1 cellular context compared by ENCODE assay signal in genomic region chr2:11680181-11680900, GRCh38.
A peak's percentile ranks its signal among the peaks of the same experiment; 100 is the strongest.
TF ChIP-seq lines count a peak whose summit lies in the region.

No MANE protein-coding gene starts in this region.

TF ChIP-seq in HepG2, 621 proteins besides CTCF, POLR2A, EP300 and RAD21 (continued from another document and continues in another):
- TF ChIP-seq ARID5B (CRISPR knock-in tag; IDR thresholded peaks at IDR 0.05) (peak; percentile 87), HNRNPL (IDR thresholded peaks at IDR 0.05; ENCODE audit: low read depth, low read length) (peak; percentile 64; the same call in 1 of the 2 replicates), TFAP4 (IDR thresholded peaks at IDR 0.05; ENCODE audit: borderline replicate concordance, low read depth) (peak; percentile 88; the same call in 1 of the 2 replicates), HDAC1 (CRISPR knock-in tag; IDR thresholded peaks at IDR 0.05) (peak; percentile 90), NCOR1 (IDR thresholded peaks at IDR 0.05; ENCODE audit: borderline replicate concordance, low read length) (0 out of 2 replicates have a peak, but pooled peaks have one; percentile 10), PTBP1 (IDR thresholded peaks at IDR 0.05; ENCODE audit: low read depth, low read length, poor library complexity, severe bottlenecking) (no peak), KDM5B (CRISPR knock-in tag; IDR thresholded peaks at IDR 0.05; ENCODE audit: borderline replicate concordance) (0 out of 2 replicates have a peak, but pooled peaks have one; percentile 29), ZNF660 (CRISPR knock-in tag; IDR thresholded peaks at IDR 0.05; ENCODE audit: borderline replicate concordance, low read depth) (no peak), SPEN (CRISPR knock-in tag; IDR thresholded peaks at IDR 0.05; ENCODE audit: low read depth) (peak; percentile 31; the same call in 1 of the 2 replicates), ZNF547 (CRISPR knock-in tag; IDR thresholded peaks at IDR 0.05) (no peak), ZSCAN12 (CRISPR knock-in tag; IDR thresholded peaks at IDR 0.05) (no peak), JUND (CRISPR knock-in tag; IDR thresholded peaks at IDR 0.05) (0 out of 2 replicates have a peak, but pooled peaks have one; percentile 23), ZNF30 (CRISPR knock-in tag; IDR thresholded peaks at IDR 0.05) (no peak), ZNF512B (CRISPR knock-in tag; IDR thresholded peaks at IDR 0.05; ENCODE audit: borderline replicate concordance) (0 out of 2 replicates have a peak, but pooled peaks have one; percentile 11), MAFG (CRISPR knock-in tag; IDR thresholded peaks at IDR 0.05) (no peak), PHF21A (CRISPR knock-in tag; IDR thresholded peaks at IDR 0.05) (peak; percentile 68; the same call in 1 of the 2 replicates), ZNF180 (CRISPR knock-in tag; IDR thresholded peaks at IDR 0.05; ENCODE audit: borderline replicate concordance, low read depth) (no peak), NFE2 (CRISPR knock-in tag; IDR thresholded peaks at IDR 0.05) (no peak), MBD4 (IDR thresholded peaks at IDR 0.05; ENCODE audit: borderline replicate concordance, low read length) (no peak), LRRFIP1 (CRISPR knock-in tag; conservative IDR thresholded peaks at IDR 0.05) (no peak), HNRNPUL1 (IDR thresholded peaks at IDR 0.05; ENCODE audit: low read depth, low read length) (no peak), SP2 (CRISPR knock-in tag; IDR thresholded peaks at IDR 0.05) (no peak), IRF2 (CRISPR knock-in tag; IDR thresholded peaks at IDR 0.05) (peak; percentile 57; the same call in 1 of the 2 replicates), ZBTB46 (CRISPR knock-in tag; IDR thresholded peaks at IDR 0.05; ENCODE audit: borderline replicate concordance) (no peak), ZNF124 (CRISPR knock-in tag; IDR thresholded peaks at IDR 0.05) (0 out of 2 replicates have a peak, but pooled peaks have one; percentile 41), YY1 (IDR thresholded peaks at IDR 0.05; ENCODE audit: insufficient read depth, insufficient replicate concordance, low read depth, low read length) (peak; percentile 57), SIN3A (IDR thresholded peaks at IDR 0.05; ENCODE audit: borderline replicate concordance, low read depth, low read length) (no peak), PAXIP1 (CRISPR knock-in tag; conservative IDR thresholded peaks at IDR 0.05) (peak; percentile 72), REPIN1 (CRISPR knock-in tag; IDR thresholded peaks at IDR 0.05; ENCODE audit: borderline replicate concordance, low read depth) (no peak), TBX2 (CRISPR knock-in tag; IDR thresholded peaks at IDR 0.05; ENCODE audit: borderline replicate concordance) (peak; percentile 40; the same call in 1 of the 2 replicates), RARA (CRISPR knock-in tag; IDR thresholded peaks at IDR 0.05) (peak; percentile 89), SETDB1 (CRISPR knock-in tag; IDR thresholded peaks at IDR 0.05; ENCODE audit: borderline replicate concordance) (no peak), ZBTB26 (CRISPR knock-in tag; IDR thresholded peaks at IDR 0.05; ENCODE audit: borderline replicate concordance) (0 out of 2 replicates have a peak, but pooled peaks have one; percentile 16), SP5 (CRISPR knock-in tag; IDR thresholded peaks at IDR 0.05; ENCODE audit: borderline replicate concordance, low read depth) (peak; percentile 89), BORCS8-MEF2B (CRISPR knock-in tag; IDR thresholded peaks at IDR 0.05) (peak; percentile 77; the same call in 1 of the 2 replicates), NR2F2 (IDR thresholded peaks at IDR 0.05; ENCODE audit: borderline replicate concordance, low read depth) (peak; percentile 87), ZBTB38 (CRISPR knock-in tag; IDR thresholded peaks at IDR 0.05) (0 out of 2 replicates have a peak, but pooled peaks have one; percentile 13), MXD4 (CRISPR knock-in tag; IDR thresholded peaks at IDR 0.05) (0 out of 2 replicates have a peak, but pooled peaks have one; percentile 46), RORA (CRISPR knock-in tag; IDR thresholded peaks at IDR 0.05) (no peak), MTA1 (CRISPR knock-in tag; IDR thresholded peaks at IDR 0.05; ENCODE audit: borderline replicate concordance) (peak; percentile 90), CEBPZ (IDR thresholded peaks at IDR 0.05; ENCODE audit: low read length) (no peak), GATAD2A (CRISPR knock-in tag; IDR thresholded peaks at IDR 0.05) (peak; percentile 72)
